Comparison of ENCODE assay signal across 9 cellular contexts in the genomic region with DNA sequence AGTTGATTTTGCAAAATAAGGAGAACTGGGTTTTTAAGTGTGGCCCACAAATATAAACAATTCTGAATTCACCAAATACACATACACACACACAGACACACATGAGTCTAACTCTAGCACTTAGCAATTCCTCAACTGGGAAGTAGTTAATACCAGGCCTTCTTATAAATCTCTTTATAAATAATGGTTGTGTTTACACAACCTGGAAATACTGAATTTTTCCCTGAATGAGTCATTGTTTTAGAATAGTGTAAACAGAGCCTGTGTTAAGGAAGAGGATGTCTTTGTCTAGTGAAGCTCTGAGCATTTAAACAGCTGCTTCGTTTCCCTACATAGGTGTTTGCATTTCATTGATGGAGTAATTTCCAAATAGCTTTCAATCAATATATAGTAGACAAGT.
DNase-seq lines count a peak whose midpoint lies in the region; ATAC-seq and TF ChIP-seq lines count a peak whose summit lies in the region.
"Had no signal": no experiment of that assay in that cellular context is flagged by ENCODE, and none has a peak within 500 bp of the region (broad histone marks: within the 10 kb centered on the region; RNA-seq: fewer than 3 reads in every experiment).

No MANE protein-coding gene starts in this region.

- no peak for TF ChIP-seq CTCF in LNCaP clone FGC (IDR thresholded peaks at IDR 0.05; ENCODE audit: control insufficient read depth, extremely low read depth, insufficient read depth)

- DNase-seq in COLO829 (ENCODE audit: low spot score): peak; percentile 17
- peak; percentile 90 for DNase-seq in LNCaP clone FGC (ENCODE audit: low read depth)
- peak; percentile 23 for DNase-seq in SK-MEL-5 (ENCODE audit: low read depth, low spot score)
- peak; percentile 5 for DNase-seq in hepatic stellate cell (ENCODE audit: low spot score)
- DNase-seq in NK-92 (lab: John Stamatoyannopoulos, UW; ENCODE audit: unreplicated experiment): no peak
- DNase-seq in putamen (ENCODE audit: low spot score): no peak
- DNase-seq: activated CD4-positive, alpha-beta T cell treated with anti-CD3 and anti-CD28 coated beads, Interleukin-2, amount 10 ng/mL, durations not matched to agents 7 days and 5 days had no signal

- in situ Hi-C loops in SK-MEL-5 (cut with HindIII; ENCODE audit: low pct_unique_long_range_greater_than_20kb, low sequenced_read_pairs): no loop called here

- H3K4me3 ChIP-seq in LNCaP clone FGC (ENCODE audit: low read depth, low read length): no peak overlapping the region

- ATAC-seq in GM19452 (IDR thresholded peaks at IDR 0.05; ENCODE audit: unreplicated experiment) (no peak), GM19395 (IDR thresholded peaks at IDR 0.05; ENCODE audit: unreplicated experiment) (no peak)

Comparison
In these comparisons a context has a peak if more than half of its experiments do, and no peak if none do; other contexts are left out.
1. DNase-seq: peak in COLO829 (single experiment), LNCaP clone FGC (single experiment), SK-MEL-5 (single experiment) and hepatic stellate cell (single experiment); none in NK-92 (single experiment) and putamen (single experiment).